Comparison of ENCODE assay signal across 28 cellular contexts in the genomic region with DNA sequence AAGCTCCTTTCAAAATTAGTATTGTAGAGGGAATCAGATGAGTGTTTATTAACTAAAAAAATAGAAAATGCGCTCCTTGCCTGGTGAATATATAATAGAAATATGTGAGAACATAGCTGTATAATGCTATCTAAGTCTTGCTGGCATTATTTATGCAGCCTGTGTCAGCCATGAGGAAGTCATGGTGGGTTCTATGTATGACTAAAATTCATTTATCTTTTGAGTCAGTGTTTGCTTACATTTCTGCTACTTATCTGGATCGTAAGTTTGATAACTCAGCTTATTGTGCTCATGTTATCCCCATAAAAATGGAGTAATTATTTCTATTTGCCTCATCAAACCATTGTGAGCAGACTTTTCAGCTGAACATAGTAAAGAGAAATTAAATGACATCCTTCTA.
"Had no signal": no experiment of that assay in that cellular context is flagged by ENCODE, and none has a peak within 500 bp of the region (broad histone marks: within the 10 kb centered on the region; RNA-seq: fewer than 3 reads in every experiment).

No MANE protein-coding gene starts in this region.

- H3K9ac ChIP-seq: neural progenitor cell, parathyroid adenoma had no signal

- H3K27me3 Mint-ChIP-seq: effector memory CD8-positive, alpha-beta T cell; memory B cell; naive thymus-derived CD4-positive, alpha-beta T cell; progenitor cell of endocrine pancreas; stimulated activated naive B cell treated with anti-CD40 and anti-IgM and Interleukin-4, amounts not matched to agents 10 μg/mL and 1 μg/mL and 100 μg/mL, for 72 hours; stimulated activated naive CD8-positive, alpha-beta T cell treated with anti-CD3 and anti-CD28 coated beads, Interleukin-15, Interleukin-2, amounts not matched to agents 100 ng/mL and 50 ng/mL, for 24 hours had no signal

- DNase-seq: cortex of kidney; effector memory CD8-positive, alpha-beta T cell; erythroblast; esophagus squamous epithelium; foreskin fibroblast; gastrocnemius medialis; head of caudate nucleus; kidney; naive thymus-derived CD4-positive, alpha-beta T cell; right lobe of liver; small intestine; stimulated activated CD4-positive, alpha-beta T cell treated with anti-CD3 and anti-CD28 coated beads, Interleukin-15, amount 100 ng/mL, for 24 hours; stimulated activated CD4-positive, alpha-beta T cell treated with anti-CD3 and anti-CD28 coated beads, Interleukin-2, amount 100 ng/mL, for 48 hours; stimulated activated naive B cell treated with anti-CD40 and anti-IgM and Interleukin-4, amounts not matched to agents 10 μg/mL and 1 μg/mL and 100 μg/mL, for 72 hours; upper lobe of left lung had no signal

- H3K27ac Mint-ChIP-seq: effector memory CD8-positive, alpha-beta T cell; memory B cell; mesothelial cell of epicardium; naive thymus-derived CD4-positive, alpha-beta T cell; nephron; neural progenitor cell; progenitor cell of endocrine pancreas; stimulated activated naive B cell treated with anti-CD40 and anti-IgM and Interleukin-4, amounts not matched to agents 10 μg/mL and 1 μg/mL and 100 μg/mL, for 72 hours; stimulated activated naive CD8-positive, alpha-beta T cell treated with anti-CD3 and anti-CD28 coated beads, Interleukin-15, Interleukin-2, amounts not matched to agents 100 ng/mL and 50 ng/mL, for 24 hours had no signal

- H2AFZ ChIP-seq: neural progenitor cell, parathyroid adenoma had no signal

- H3K4me1 ChIP-seq: esophagus squamous epithelium, gastrocnemius medialis, neural progenitor cell, parathyroid adenoma, right lobe of liver, tibial nerve, upper lobe of left lung had no signal

- H3K4me3 ChIP-seq: esophagus squamous epithelium, gastrocnemius medialis, lung, neural progenitor cell, right lobe of liver, thoracic aorta, tibial nerve, upper lobe of left lung had no signal

- H3K4me3 Mint-ChIP-seq: effector memory CD8-positive, alpha-beta T cell; memory B cell; mesothelial cell of epicardium; naive thymus-derived CD4-positive, alpha-beta T cell; nephron; neural progenitor cell; stimulated activated naive B cell treated with anti-CD40 and anti-IgM and Interleukin-4, amounts not matched to agents 10 μg/mL and 1 μg/mL and 100 μg/mL, for 72 hours; stimulated activated naive CD8-positive, alpha-beta T cell treated with anti-CD3 and anti-CD28 coated beads, Interleukin-15, Interleukin-2, amounts not matched to agents 100 ng/mL and 50 ng/mL, for 24 hours had no signal

- H3K9me3 Mint-ChIP-seq: mesothelial cell of epicardium, nephron, neural progenitor cell had no signal

- ATAC-seq: effector memory CD8-positive, alpha-beta T cell; gastrocnemius medialis; left lobe of liver; naive thymus-derived CD4-positive, alpha-beta T cell; right lobe of liver; stimulated activated naive B cell treated with anti-CD40 and anti-IgM and Interleukin-4, amounts not matched to agents 10 μg/mL and 1 μg/mL and 100 μg/mL, for 72 hours had no signal

- H3K36me3 Mint-ChIP-seq: memory B cell; mesothelial cell of epicardium; naive thymus-derived CD4-positive, alpha-beta T cell; neural progenitor cell; stimulated activated naive B cell treated with anti-CD40 and anti-IgM and Interleukin-4, amounts not matched to agents 10 μg/mL and 1 μg/mL and 100 μg/mL, for 72 hours had no signal

- H3K36me3 ChIP-seq: esophagus squamous epithelium, gastrocnemius medialis, neural progenitor cell, right lobe of liver, thoracic aorta, tibial nerve, upper lobe of left lung had no signal

- H3K4me2 ChIP-seq: neural progenitor cell had no signal

- H3K9me3 ChIP-seq: esophagus squamous epithelium, gastrocnemius medialis, right lobe of liver, thoracic aorta, tibial nerve, upper lobe of left lung had no signal

- H3K4me1 Mint-ChIP-seq: memory B cell; naive thymus-derived CD4-positive, alpha-beta T cell; neural progenitor cell; stimulated activated naive B cell treated with anti-CD40 and anti-IgM and Interleukin-4, amounts not matched to agents 10 μg/mL and 1 μg/mL and 100 μg/mL, for 72 hours had no signal

- H3K27me3 ChIP-seq: esophagus squamous epithelium, gastrocnemius medialis, neural progenitor cell, right lobe of liver, tibial nerve, upper lobe of left lung had no signal

- H3K27ac ChIP-seq: esophagus squamous epithelium, gastrocnemius medialis, neural progenitor cell, parathyroid adenoma, right lobe of liver, thoracic aorta, tibial nerve, upper lobe of left lung had no signal

- H3K79me2 ChIP-seq: parathyroid adenoma had no signal

- FAIRE-seq: endometrium, kidney, small intestine, urothelium cell line had no signal
